ENCODE assay signal across 31 cellular contexts in genomic region chr12:115973066-115973465, GRCh38.
DNase-seq lines count a peak whose midpoint lies in the region; ATAC-seq and TF ChIP-seq lines count a peak whose summit lies in the region.
"Had no signal": no experiment of that assay in that cellular context is flagged by ENCODE, and none has a peak within 500 bp of the region (broad histone marks: within the 10 kb centered on the region; RNA-seq: fewer than 3 reads in every experiment).

No MANE protein-coding gene starts in this region.

- TF ChIP-seq POLR2A in lower leg skin (IDR thresholded peaks at IDR 0.05), result no peak

- no peak for ATAC-seq in stimulated activated naive CD8-positive, alpha-beta T cell treated with anti-CD3 and anti-CD28 coated beads, Interleukin-15, Interleukin-2, amounts not matched to agents 100 U/mL and 50 U/mL, for 24 hours
- ATAC-seq in memory B cell (ENCODE audit: low read depth) (no peak), HG03135 (IDR thresholded peaks at IDR 0.05; ENCODE audit: unreplicated experiment) (no peak), HG03439 (IDR thresholded peaks at IDR 0.05; ENCODE audit: unreplicated experiment) (no peak)
- ATAC-seq: CD8-positive, alpha-beta T cell; esophagus mucosa; SK-N-SH treated with all-trans-retinoic acid at 6 μM for 48 hours; stimulated activated naive CD8-positive, alpha-beta T cell treated with anti-CD3 and anti-CD28 coated beads, Interleukin-15, amount 100 ng/mL, for 72 hours had no signal

- H3K4me3 Mint-ChIP-seq in stimulated activated naive CD8-positive, alpha-beta T cell treated with anti-CD3 and anti-CD28 coated beads, Interleukin-15, Interleukin-2, amounts not matched to agents 100 ng/mL and 50 ng/mL, for 24 hours, result no peak overlapping the region
- H3K4me3 Mint-ChIP-seq in chondrocyte (ENCODE audit: unreplicated experiment) (no peak overlapping the region), memory B cell (no peak overlapping the region)
- H3K4me3 Mint-ChIP-seq: B cell; CD8-positive, alpha-beta T cell; dendritic cell treated with granulocyte-macrophage colony-stimulating factor and Interleukin-4, amounts not matched to agents 40 ng/mL and 50 ng/mL, for 4 days; stimulated activated naive CD8-positive, alpha-beta T cell treated with anti-CD3 and anti-CD28 coated beads, Interleukin-15, amount 100 ng/mL, for 72 hours; T-helper 1 cell treated with Interleukin-12 subunit alpha and Interleukin-12 subunit beta and Interleukin-4 antibody, amounts not matched to agents 30 μg/mL and 1 μg/mL, for 36 hours had no signal

- no peaks in the 10 kb centered on the region for H3K27me3 Mint-ChIP-seq in stimulated activated naive CD8-positive, alpha-beta T cell treated with anti-CD3 and anti-CD28 coated beads, Interleukin-15, Interleukin-2, amounts not matched to agents 100 ng/mL and 50 ng/mL, for 24 hours
- no peaks in the 10 kb centered on the region for H3K27me3 Mint-ChIP-seq in chondrocyte (ENCODE audit: low read depth)
- no peaks in the 10 kb centered on the region for H3K27me3 Mint-ChIP-seq in memory B cell
- H3K27me3 Mint-ChIP-seq: B cell; dendritic cell treated with granulocyte-macrophage colony-stimulating factor and Interleukin-4, amounts not matched to agents 40 ng/mL and 50 ng/mL, for 4 days; stimulated activated naive CD8-positive, alpha-beta T cell treated with anti-CD3 and anti-CD28 coated beads, Interleukin-15, amount 100 ng/mL, for 72 hours had no signal

- TF ChIP-seq CTCF in chondrocyte (IDR thresholded peaks at IDR 0.05) (no peak), lower leg skin (IDR thresholded peaks at IDR 0.05) (no peak)

- intact Hi-C loops in lower leg skin (cut with DNase I; ENCODE audit: low total_unique reads), result no loop called here

- no peaks in the 10 kb centered on the region for H3K4me1 Mint-ChIP-seq in stimulated activated naive CD8-positive, alpha-beta T cell treated with anti-CD3 and anti-CD28 coated beads, Interleukin-15, Interleukin-2, amounts not matched to agents 100 ng/mL and 50 ng/mL, for 24 hours (ENCODE audit: low read depth)
- peaks cover 34% of the 10 kb centered on the region for H3K4me1 Mint-ChIP-seq in chondrocyte (ENCODE audit: low read depth)
- no peaks in the 10 kb centered on the region for H3K4me1 Mint-ChIP-seq in memory B cell
- H3K4me1 Mint-ChIP-seq: B cell; stimulated activated naive CD8-positive, alpha-beta T cell treated with anti-CD3 and anti-CD28 coated beads, Interleukin-15, amount 100 ng/mL, for 72 hours had no signal

- peaks cover 73% of the 10 kb centered on the region for H3K36me3 Mint-ChIP-seq in stimulated activated naive CD8-positive, alpha-beta T cell treated with anti-CD3 and anti-CD28 coated beads, Interleukin-15, Interleukin-2, amounts not matched to agents 100 ng/mL and 50 ng/mL, for 24 hours (ENCODE audit: low read depth)
- H3K36me3 Mint-ChIP-seq in chondrocyte (ENCODE audit: low read depth) (peaks cover 39% of the 10 kb centered on the region), memory B cell (peaks cover 44% of the 10 kb centered on the region)

- no peaks in the 10 kb centered on the region for H3K9me3 Mint-ChIP-seq in stimulated activated naive CD8-positive, alpha-beta T cell treated with anti-CD3 and anti-CD28 coated beads, Interleukin-15, Interleukin-2, amounts not matched to agents 100 ng/mL and 50 ng/mL, for 24 hours
- H3K9me3 Mint-ChIP-seq in chondrocyte (ENCODE audit: low read depth), result no peaks in the 10 kb centered on the region
- no peaks in the 10 kb centered on the region for H3K9me3 Mint-ChIP-seq in memory B cell
- H3K9me3 Mint-ChIP-seq: CD8-positive, alpha-beta T cell; dendritic cell treated with granulocyte-macrophage colony-stimulating factor and Interleukin-4, amounts not matched to agents 40 ng/mL and 50 ng/mL, for 4 days; stimulated activated naive CD8-positive, alpha-beta T cell treated with anti-CD3 and anti-CD28 coated beads, Interleukin-15, amount 100 ng/mL, for 72 hours; T-helper 1 cell treated with Interleukin-12 subunit alpha and Interleukin-12 subunit beta and Interleukin-4 antibody, amounts not matched to agents 30 μg/mL and 1 μg/mL, for 36 hours had no signal

- no peak overlapping the region for H3K4me3 ChIP-seq in lower leg skin (ENCODE audit: low read depth, poor library complexity, severe bottlenecking)
- H3K4me3 ChIP-seq: lung, pancreas, right atrium auricular region, uterus had no signal

- H3K27ac Mint-ChIP-seq in stimulated activated naive CD8-positive, alpha-beta T cell treated with anti-CD3 and anti-CD28 coated beads, Interleukin-15, Interleukin-2, amounts not matched to agents 100 ng/mL and 50 ng/mL, for 24 hours, result peak overlapping the region; percentile 56
- H3K27ac Mint-ChIP-seq in chondrocyte (ENCODE audit: unreplicated experiment) (peak overlapping the region; percentile 87), memory B cell (peak overlapping the region; percentile 36)
- H3K27ac Mint-ChIP-seq: B cell; CD8-positive, alpha-beta T cell; dendritic cell treated with granulocyte-macrophage colony-stimulating factor and Interleukin-4, amounts not matched to agents 40 ng/mL and 50 ng/mL, for 4 days; T-helper 1 cell treated with Interleukin-12 subunit alpha and Interleukin-12 subunit beta and Interleukin-4 antibody, amounts not matched to agents 30 μg/mL and 1 μg/mL, for 36 hours had no signal

- no peak for DNase-seq in stimulated activated naive CD8-positive, alpha-beta T cell treated with anti-CD3 and anti-CD28 coated beads, Interleukin-15, Interleukin-2, amounts not matched to agents 100 U/mL and 50 U/mL, for 24 hours
- no peak for DNase-seq in chondrocyte (ENCODE audit: low spot score)
- no peak for DNase-seq in memory B cell (ENCODE audit: low spot score in 2 of 2)
- DNase-seq in lower leg skin (ENCODE audit: low spot score in 2 of 2), result no peak
- DNase-seq in AG20443 (ENCODE audit: low spot score), result no peak
- DNase-seq: activated CD4-positive, alpha-beta T cell treated with anti-CD3 and anti-CD28 coated beads, Interleukin-2, amount 50 U/mL, for 4 hours; activated CD4-positive, CD25-positive, alpha-beta regulatory T cell; activated CD8-positive, alpha-beta memory T cell treated with anti-CD3 and anti-CD28 coated beads, Interleukin-2, amount 50 U/mL, for 4 hours; activated naive CD4-positive, alpha-beta T cell treated with Interleukin-2 at 50 U/mL for 16 hours; CD8-positive, alpha-beta T cell; EL; KBM-7; NCI-H2029; NCI-H2227 treated with DMSO at 0.1 percent for 48 hours; NCI-H526 treated with DMSO at 0.1 percent for 48 hours; NK-92 treated with Interleukin-12 subunit alpha and Interleukin-12 subunit beta, amount 100 ng/mL, for 24 hours; pancreas; Right ventricle myocardium superior; small intestine; stimulated activated naive CD8-positive, alpha-beta T cell treated with anti-CD3 and anti-CD28 coated beads, Interleukin-15, amount 100 ng/mL, for 72 hours; uterus had no signal

- 94 to 98% methylated on average over 1 of the region's 1 CpG for WGBS in lower leg skin, 2 donors

Comparison
In these comparisons a context has a peak if more than half of its experiments do, and no peak if none do; other contexts are left out.
1. H3K27ac Mint-ChIP-seq: peak in every context shown above with its lines; median percentile 87 in chondrocyte; 56 in stimulated activated naive CD8-positive, alpha-beta T cell treated with anti-CD3 and anti-CD28 coated beads, Interleukin-15, Interleukin-2, amounts not matched to agents 100 ng/mL and 50 ng/mL, for 24 hours; 36 in memory B cell.